In genomic region chr17:17972952-17973254, GRCh38 we compare ENCODE assay signal across 8 cellular contexts. TPM values are rescaled to one million over a fixed set of nuclear protein-coding genes. Genes with fewer than 3 reads are reported as not detected.
DNase-seq lines count a peak whose midpoint lies in the region; ATAC-seq, FAIRE-seq and TF ChIP-seq lines count a peak whose summit lies in the region.

No MANE protein-coding gene starts in this region.

- intact Hi-C loops in ascending aorta (cut with DNase I): loop anchor here (1.0 to 5.0 kb wide), 8 partner anchors 15 to 389 kb away; partner anchors contain the start of genes ALKBH5, ATPAF2, GID4 and RAI1
- intact Hi-C loops in right lobe of liver (cut with DNase I): no loop called here
- intact Hi-C loops in tibial artery (cut with DNase I; ENCODE audit: low total_unique reads): no loop called here
- intact Hi-C loops in sciatic nerve (cut with DNase I): no loop called here

- no peaks in the 10 kb centered on the region for H3K36me3 ChIP-seq in ascending aorta
- no peaks in the 10 kb centered on the region for H3K36me3 ChIP-seq in right lobe of liver
- peaks cover 0 to 10% (median 0%) of the 10 kb centered on the region in 3 donors for H3K36me3 ChIP-seq in tibial artery

- FAIRE-seq in GM19239 (lab: Jason Lieb, UNC): no peak

- DNase-seq in activated T-cell treated with anti-CD3 and anti-CD28 coated beads, Interleukin-2, amount 50 U/mL, for 24 hours: no peak
- no peak for DNase-seq in activated T-cell treated with anti-CD3 and anti-CD28 coated beads, Interleukin-2, amount 50 U/mL, for 1 hour
- DNase-seq in ascending aorta (ENCODE audit: low spot score in 2 of 2): no peak
- no peak for DNase-seq in right lobe of liver
- DNase-seq in tibial artery: no peak
- DNase-seq in GM19239 (ENCODE audit: insufficient read length, low spot score): no peak
- DNase-seq in sciatic nerve (ENCODE audit: low spot score): no peak

- H3K27me3 Mint-ChIP-seq in activated T-cell treated with anti-CD3 and anti-CD28 coated beads, Interleukin-2, amount 50 U/mL, for 24 hours: no peaks in the 10 kb centered on the region

- H3K4me1 ChIP-seq in ascending aorta (peaks cover 6 to 17% of the 10 kb centered on the region in 2 donors), right lobe of liver (peaks cover 0 to 18% (median 0%) of the 10 kb centered on the region in 4 donors), tibial artery (peaks cover 0 to 35% (median 25%) of the 10 kb centered on the region in 4 donors)

- H3K4me3 ChIP-seq in ascending aorta: peak overlapping the region; percentile 56 to 68
- H3K4me3 ChIP-seq in right lobe of liver: peak overlapping the region; percentile 44 to 63 (median 57)
- H3K4me3 ChIP-seq in tibial artery: peak overlapping the region; percentile 54 to 61

- no peak for TF ChIP-seq POLR2A in right lobe of liver (IDR thresholded peaks at IDR 0.05)

- ATAC-seq in right lobe of liver: no peak
- no peak for ATAC-seq in sciatic nerve
- no peak for ATAC-seq in GM21423 (IDR thresholded peaks at IDR 0.05; ENCODE audit: unreplicated experiment)

- no peaks in the 10 kb centered on the region for H3K9me3 ChIP-seq in ascending aorta
- H3K9me3 ChIP-seq in right lobe of liver: no peaks in the 10 kb centered on the region
- no peaks in the 10 kb centered on the region for H3K9me3 ChIP-seq in tibial artery

- WGBS in right lobe of liver (ENCODE audit: insufficient coverage, low coverage, low lambda C conversion rate, missing lambda C conversion rate): 6% methylated on average over 12 of the region's 13 CpGs

- H3K27me3 ChIP-seq in ascending aorta (no peaks in the 10 kb centered on the region), right lobe of liver (no peaks in the 10 kb centered on the region), tibial artery (no peaks in the 10 kb centered on the region)

- H3K36me3 Mint-ChIP-seq in activated T-cell treated with anti-CD3 and anti-CD28 coated beads, Interleukin-2, amount 50 U/mL, for 24 hours (ENCODE audit: low read depth): peaks cover 2% of the 10 kb centered on the region

- peak overlapping the region; percentile 91 for H3K4me3 Mint-ChIP-seq in activated T-cell treated with anti-CD3 and anti-CD28 coated beads, Interleukin-2, amount 50 U/mL, for 24 hours

- H3K27ac Mint-ChIP-seq in activated T-cell treated with anti-CD3 and anti-CD28 coated beads, Interleukin-2, amount 50 U/mL, for 24 hours: peak overlapping the region; percentile 94

- H3K9me3 Mint-ChIP-seq in activated T-cell treated with anti-CD3 and anti-CD28 coated beads, Interleukin-2, amount 50 U/mL, for 24 hours: no peaks in the 10 kb centered on the region

- peak overlapping the region in 1 of 2 donors; percentile 59 for H3K27ac ChIP-seq in ascending aorta
- H3K27ac ChIP-seq in right lobe of liver: no peak overlapping the region
- H3K27ac ChIP-seq in tibial artery: peak overlapping the region; percentile 49 to 71

- TF ChIP-seq CTCF in ascending aorta (IDR thresholded peaks at IDR 0.05): no peak
- TF ChIP-seq CTCF in right lobe of liver (IDR thresholded peaks at IDR 0.05): no peak
- TF ChIP-seq CTCF in tibial artery (IDR thresholded peaks at IDR 0.05): no peak

- H3K4me1 Mint-ChIP-seq in activated T-cell treated with anti-CD3 and anti-CD28 coated beads, Interleukin-2, amount 50 U/mL, for 24 hours (ENCODE audit: low read depth): peaks cover 38% of the 10 kb centered on the region

RNA-seq across cellular contexts. Expression of gene DRC3, which starts 0.2 kb away (rescaled TPM):
- total RNA-seq in ascending aorta (7.2 TPM), right lobe of liver (under 1 TPM; 0.25 to 0.98 (median 0.72) TPM), sciatic nerve (5.8 TPM)

RNA-seq across cellular contexts. Expression of gene TOM1L2, which starts 0.7 kb away (rescaled TPM):
- total RNA-seq in ascending aorta (39.0 TPM), right lobe of liver (10 to 100 TPM; 13.5 to 21.2 (median 16.0) TPM), sciatic nerve (144 TPM)

Comparison
In these comparisons a context has a peak if more than half of its experiments do, and no peak if none do; other contexts are left out.
1. H3K27ac ChIP-seq: peak in tibial artery (2 of 2); none in right lobe of liver (0 of 3).
2. Peak in every context shown above with its lines, with median percentiles within 50 percentile points of each other: H3K4me3 ChIP-seq.